Comparison of ENCODE assay signal across 1 cellular context in genomic region chr1:151024540-151025146, GRCh38.
TF ChIP-seq lines count a peak whose summit lies in the region.

No MANE protein-coding gene starts in this region.

TF ChIP-seq in endothelial cell of umbilical vein, 7 proteins besides CTCF, POLR2A, EP300 and RAD21:
- TF ChIP-seq FOS (IDR thresholded peaks at IDR 0.05; ENCODE audit: borderline replicate concordance, insufficient read depth, low read length) (no peak), JUN (IDR thresholded peaks at IDR 0.05; ENCODE audit: borderline replicate concordance, insufficient read depth, insufficient read length, low read depth) (no peak), MAX (IDR thresholded peaks at IDR 0.05; ENCODE audit: insufficient read depth, insufficient read length) (no peak), POLR2AphosphoS5 (IDR thresholded peaks at IDR 0.05; ENCODE audit: insufficient read depth, low read depth, low read length) (no peak), EZH2 (IDR thresholded peaks at IDR 0.05; ENCODE audit: borderline replicate concordance, low read depth, low read length, severe bottlenecking) (no peak), MYC (IDR thresholded peaks at IDR 0.05; ENCODE audit: low read depth, low read length) (no peak), GATA2 (IDR thresholded peaks at IDR 0.05; ENCODE audit: insufficient read depth, insufficient read length, low read depth, low read length) (no peak)
